ENCODE assay signal across 8 cellular contexts in genomic region chr19:3700242-3701032, GRCh38. TPM values are rescaled to one million over a fixed set of nuclear protein-coding genes. Genes with fewer than 3 reads are reported as not detected.
DNase-seq lines count a peak whose midpoint lies in the region; ATAC-seq and TF ChIP-seq lines count a peak whose summit lies in the region.

TSS of gene PIP5K1C (minus strand) at chr19:3700468. CDS start at chr19:3700390, 78 bp downstream.

- no peaks in the 10 kb centered on the region for H3K9me3 Mint-ChIP-seq in activated CD4-positive, alpha-beta T cell treated with anti-CD3 and anti-CD28 coated beads, Interleukin-2, amount 10 ng/mL, durations not matched to agents 7 days and 5 days
- H3K9me3 Mint-ChIP-seq in dendritic cell treated with granulocyte-macrophage colony-stimulating factor and Interleukin-4, amounts not matched to agents 40 ng/mL and 50 ng/mL, for 4 days: no peaks in the 10 kb centered on the region

- ATAC-seq in HG03196 (IDR thresholded peaks at IDR 0.05; ENCODE audit: unreplicated experiment): peak; percentile 76
- ATAC-seq in right lobe of liver: peak; percentile 97 to 100 (median 98)

- CTCF ChIA-PET in activated CD4-positive, alpha-beta T cell treated with anti-CD3 and anti-CD28 coated beads, Interleukin-2, amount 10 ng/mL, durations not matched to agents 7 days and 5 days (lab: Charles Lee): interaction anchor here (0.6 to 1.6 kb wide), 4 partner anchors 29 to 198 kb away, joined by 3 to 6 read pairs (median 4); no protein-coding TSS in a partner anchor

- POLR2A ChIA-PET in activated CD4-positive, alpha-beta T cell treated with anti-CD3 and anti-CD28 coated beads, Interleukin-2, amount 10 ng/mL, durations not matched to agents 7 days and 5 days (lab: Charles Lee): no interaction called here

- TF ChIP-seq CTCF in right lobe of liver (IDR thresholded peaks at IDR 0.05): peak; percentile 70 to 96 (median 76)

- 9% methylated on average over 9 of the region's 82 CpGs for WGBS in right lobe of liver (ENCODE audit: insufficient coverage, low coverage, low lambda C conversion rate, missing lambda C conversion rate)

- intact Hi-C loops in dendritic cell treated with granulocyte-macrophage colony-stimulating factor and Interleukin-4, amounts not matched to agents 40 ng/mL and 50 ng/mL, for 4 days (cut with micrococcal nuclease): no loop called here
- intact Hi-C loops in right lobe of liver (cut with DNase I): loop anchor here in 1 of 2 donors (5.0 kb wide), 1 partner anchor 33 kb away; no protein-coding TSS in a partner anchor

- peaks cover 20% of the 10 kb centered on the region for H3K4me1 Mint-ChIP-seq in activated CD4-positive, alpha-beta T cell treated with anti-CD3 and anti-CD28 coated beads, Interleukin-2, amount 10 ng/mL, durations not matched to agents 7 days and 5 days
- H3K4me1 Mint-ChIP-seq in dendritic cell treated with granulocyte-macrophage colony-stimulating factor and Interleukin-4, amounts not matched to agents 40 ng/mL and 50 ng/mL, for 4 days (ENCODE audit: low read depth): peaks cover 43% of the 10 kb centered on the region

- H3K27me3 Mint-ChIP-seq in activated CD4-positive, alpha-beta T cell treated with anti-CD3 and anti-CD28 coated beads, Interleukin-2, amount 10 ng/mL, durations not matched to agents 7 days and 5 days: no peaks in the 10 kb centered on the region
- H3K27me3 Mint-ChIP-seq in dendritic cell treated with granulocyte-macrophage colony-stimulating factor and Interleukin-4, amounts not matched to agents 40 ng/mL and 50 ng/mL, for 4 days: peaks cover 4% of the 10 kb centered on the region

- peak; percentile 71 to 73 for DNase-seq in AML-193 (lab: John Stamatoyannopoulos, UW)
- DNase-seq in NCI-H446 (lab: John Stamatoyannopoulos, UW): peak; percentile 45 to 90
- peak; percentile 92 for DNase-seq in activated CD4-positive, alpha-beta T cell treated with anti-CD3 and anti-CD28 coated beads, Interleukin-2, amount 10 ng/mL, durations not matched to agents 7 days and 5 days
- peak; percentile 92 to 93 (median 92) for DNase-seq in right lobe of liver
- peak; percentile 93 to 94 for DNase-seq in stimulated activated CD4-positive, alpha-beta T cell treated with anti-CD3 and anti-CD28 coated beads, Interleukin-4, amount 100 ng/mL, for 48 hours (ENCODE audit: low read depth in 2 of 2)

- no peaks in the 10 kb centered on the region for H3K36me3 ChIP-seq in right lobe of liver

- peak within 1 kb of the TSS; percentile 53 to 81 (median 66) for H3K27ac ChIP-seq in right lobe of liver

- TF ChIP-seq POLR2A in GM18951 (IDR thresholded peaks at IDR 0.05; ENCODE audit: extremely low read depth, insufficient read depth, insufficient read length): peak; percentile 72
- TF ChIP-seq POLR2A in right lobe of liver (IDR thresholded peaks at IDR 0.05): peak; percentile 64

- H3K4me1 ChIP-seq in right lobe of liver: no peaks in the 10 kb centered on the region

- no peaks in the 10 kb centered on the region for H3K36me3 Mint-ChIP-seq in activated CD4-positive, alpha-beta T cell treated with anti-CD3 and anti-CD28 coated beads, Interleukin-2, amount 10 ng/mL, durations not matched to agents 7 days and 5 days (ENCODE audit: low read depth)
- peaks cover 44% of the 10 kb centered on the region for H3K36me3 Mint-ChIP-seq in dendritic cell treated with granulocyte-macrophage colony-stimulating factor and Interleukin-4, amounts not matched to agents 40 ng/mL and 50 ng/mL, for 4 days (ENCODE audit: low read depth)

- no peaks in the 10 kb centered on the region for H3K9me3 ChIP-seq in right lobe of liver

- no peaks in the 10 kb centered on the region for H3K27me3 ChIP-seq in right lobe of liver

- peak within 1 kb of the TSS; percentile 85 for H3K4me3 Mint-ChIP-seq in activated CD4-positive, alpha-beta T cell treated with anti-CD3 and anti-CD28 coated beads, Interleukin-2, amount 10 ng/mL, durations not matched to agents 7 days and 5 days
- peak within 1 kb of the TSS; percentile 93 for H3K4me3 Mint-ChIP-seq in dendritic cell treated with granulocyte-macrophage colony-stimulating factor and Interleukin-4, amounts not matched to agents 40 ng/mL and 50 ng/mL, for 4 days

- H3K4me3 ChIP-seq in right lobe of liver: peak within 1 kb of the TSS; percentile 61 to 86 (median 71)

- peak within 1 kb of the TSS; percentile 79 for H3K27ac Mint-ChIP-seq in activated CD4-positive, alpha-beta T cell treated with anti-CD3 and anti-CD28 coated beads, Interleukin-2, amount 10 ng/mL, durations not matched to agents 7 days and 5 days
- H3K27ac Mint-ChIP-seq in dendritic cell treated with granulocyte-macrophage colony-stimulating factor and Interleukin-4, amounts not matched to agents 40 ng/mL and 50 ng/mL, for 4 days: peak within 1 kb of the TSS; percentile 95

- in situ Hi-C loops in GM18951 (cut with MboI; ENCODE audit: low sequenced_read_pairs, unreplicated experiment): no loop called here

RNA-seq across cellular contexts. Expression of gene PIP5K1C, which starts in this region (rescaled TPM):
- 10 to 100 TPM; 18.7 to 19.5 TPM for total RNA-seq in activated CD4-positive, alpha-beta T cell treated with anti-CD3 and anti-CD28 coated beads, Interleukin-2, amount 10 ng/mL, durations not matched to agents 7 days and 5 days
- total RNA-seq in right lobe of liver: 1 to 10 TPM; 5.3 to 9.8 (median 7.6) TPM

Comparison
In these comparisons a context has a peak if more than half of its experiments do, and no peak if none do; other contexts are left out.
1. Peak in every context shown above with its lines: DNase-seq, ATAC-seq, H3K4me3 ChIP-seq and H3K27ac ChIP-seq.